Comparison of ENCODE assay signal across 8 cellular contexts in the genomic region with DNA sequence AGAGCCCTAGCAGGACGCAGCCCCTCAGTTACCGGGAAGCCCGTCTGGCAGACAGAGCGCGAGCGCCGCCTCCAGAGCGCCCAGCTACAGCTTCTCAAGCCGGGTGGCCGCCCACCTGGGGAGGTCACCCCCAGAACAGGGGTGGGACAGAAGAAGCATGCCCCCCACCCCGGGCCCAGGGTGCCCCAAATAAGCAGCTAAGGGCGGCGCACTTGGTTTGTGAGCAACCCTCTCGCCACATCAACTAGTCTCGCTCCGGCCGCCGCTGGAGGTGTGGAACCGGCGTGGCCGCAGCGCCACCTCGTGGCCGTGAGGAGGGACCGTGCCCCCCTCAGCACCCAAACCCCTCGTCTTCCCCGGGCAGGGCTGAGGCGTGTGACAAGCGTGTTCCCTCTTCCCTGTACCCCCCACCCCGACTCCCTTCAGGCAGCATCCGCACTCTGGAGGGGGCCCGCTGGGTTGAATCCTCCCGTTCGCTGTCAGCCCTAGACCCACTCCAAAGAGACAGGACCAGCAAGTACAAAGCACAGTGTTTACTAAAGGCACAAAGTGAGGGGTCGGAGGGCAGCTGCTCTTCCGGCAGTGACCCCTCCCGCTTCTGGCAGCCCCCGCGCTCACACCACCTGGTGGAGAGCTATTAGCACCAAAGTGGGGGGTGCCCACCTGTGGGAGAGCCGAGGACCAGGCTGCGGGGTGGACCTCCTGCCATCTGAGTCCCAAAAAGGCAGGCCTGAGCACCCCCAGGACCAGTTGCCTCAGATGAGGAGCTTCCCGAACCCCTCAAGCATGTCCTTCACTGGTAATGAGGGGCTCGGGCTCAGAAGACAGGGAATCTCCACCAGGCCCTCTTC. TPM values are rescaled to one million over a fixed set of nuclear protein-coding genes. Genes with fewer than 3 reads are reported as not detected.
A peak's percentile ranks its signal among the peaks of the same experiment; 100 is the strongest.
DNase-seq lines count a peak whose midpoint lies in the region; ATAC-seq and TF ChIP-seq lines count a peak whose summit lies in the region.

No MANE protein-coding gene starts in this region.

- POLR2A ChIA-PET in activated CD4-positive, alpha-beta T cell treated with anti-CD3 and anti-CD28 coated beads, Interleukin-2, amount 10 ng/mL, durations not matched to agents 7 days and 5 days (lab: Charles Lee): no interaction called here

- H3K4me3 ChIP-seq in coronary artery: peak overlapping the region; percentile 72
- H3K4me3 ChIP-seq in left lung: peak overlapping the region; percentile 27 to 36

- H3K36me3 Mint-ChIP-seq in activated CD4-positive, alpha-beta T cell treated with anti-CD3 and anti-CD28 coated beads, Interleukin-2, amount 10 ng/mL, durations not matched to agents 7 days and 5 days (ENCODE audit: low read depth): no peaks in the 10 kb centered on the region

- H3K9me3 ChIP-seq in left lung: no peaks in the 10 kb centered on the region

- ATAC-seq in HG02840 (IDR thresholded peaks at IDR 0.05; ENCODE audit: low FRiP score, unreplicated experiment) (peak; percentile 71), left lung (peak; percentile 84), HG03025 (IDR thresholded peaks at IDR 0.05; ENCODE audit: low FRiP score, unreplicated experiment) (no peak)

- peak overlapping the region; percentile 42 to 77 for H3K27ac ChIP-seq in coronary artery
- no peak overlapping the region for H3K27ac ChIP-seq in left lung

- H3K4me1 ChIP-seq in left lung: peaks cover 11 to 25% of the 10 kb centered on the region in 2 donors

- peaks cover 0 to 3% of the 10 kb centered on the region in 2 donors for H3K27me3 ChIP-seq in left lung

- peak; percentile 92 for TF ChIP-seq CTCF in GM12873 (IDR thresholded peaks at IDR 0.05; ENCODE audit: insufficient read depth, low read depth, low read length, missing control alignments)
- TF ChIP-seq CTCF in coronary artery (IDR thresholded peaks at IDR 0.05): peak; percentile 85
- TF ChIP-seq CTCF in left lung (IDR thresholded peaks at IDR 0.05): peak; percentile 87 to 92

- H3K36me3 ChIP-seq in left lung: peaks cover 0 to 49% of the 10 kb centered on the region in 2 donors

- intact Hi-C loops in left lung (cut with DNase I): loop anchor here (2.0 to 5.0 kb wide), 3 partner anchors 81 to 316 kb away; no protein-coding TSS in a partner anchor

- peak overlapping the region; percentile 40 for H3K4me3 Mint-ChIP-seq in activated CD4-positive, alpha-beta T cell treated with anti-CD3 and anti-CD28 coated beads, Interleukin-2, amount 10 ng/mL, durations not matched to agents 7 days and 5 days

- H3K27me3 Mint-ChIP-seq in activated CD4-positive, alpha-beta T cell treated with anti-CD3 and anti-CD28 coated beads, Interleukin-2, amount 10 ng/mL, durations not matched to agents 7 days and 5 days: no peaks in the 10 kb centered on the region

- DNase-seq in NCI-H226 (peak; percentile 45), coronary artery (ENCODE audit: low spot score) (peak; percentile 84), left lung (peak; percentile 82 to 96)
- peak; percentile 77 for DNase-seq in activated CD4-positive, alpha-beta T cell treated with anti-CD3 and anti-CD28 coated beads, Interleukin-2, amount 10 ng/mL, durations not matched to agents 7 days and 5 days
- peak; percentile 84 to 85 for DNase-seq in stimulated activated CD4-positive, alpha-beta T cell treated with anti-CD3 and anti-CD28 coated beads, Interleukin-2, amount 100 ng/mL, for 24 hours

- H3K4me1 Mint-ChIP-seq in activated CD4-positive, alpha-beta T cell treated with anti-CD3 and anti-CD28 coated beads, Interleukin-2, amount 10 ng/mL, durations not matched to agents 7 days and 5 days: peaks cover 12% of the 10 kb centered on the region

- CTCF ChIA-PET in activated CD4-positive, alpha-beta T cell treated with anti-CD3 and anti-CD28 coated beads, Interleukin-2, amount 10 ng/mL, durations not matched to agents 7 days and 5 days (lab: Charles Lee): interaction anchor here (0.6 to 2.7 kb wide), 20 partner anchors 9 to 565 kb away, joined by 3 to 17 read pairs (median 4); no protein-coding TSS in a partner anchor

- H3K9me3 Mint-ChIP-seq in activated CD4-positive, alpha-beta T cell treated with anti-CD3 and anti-CD28 coated beads, Interleukin-2, amount 10 ng/mL, durations not matched to agents 7 days and 5 days: no peaks in the 10 kb centered on the region

- peak overlapping the region; percentile 80 for H3K27ac Mint-ChIP-seq in activated CD4-positive, alpha-beta T cell treated with anti-CD3 and anti-CD28 coated beads, Interleukin-2, amount 10 ng/mL, durations not matched to agents 7 days and 5 days

RNA-seq across cellular contexts. Expression of gene MDFI, which starts 45.4 kb away (rescaled TPM):
- not detected for total RNA-seq in activated CD4-positive, alpha-beta T cell treated with anti-CD3 and anti-CD28 coated beads, Interleukin-2, amount 10 ng/mL, durations not matched to agents 7 days and 5 days
- total RNA-seq in left lung: 10 to 100 TPM; 25.9 to 45.9 TPM

RNA-seq across cellular contexts. Expression of gene TFEB, which starts 51.7 kb away (rescaled TPM):
- 10 to 100 TPM in 1 of 2 experiments, 1 to 10 TPM in 1; 9.7 to 12.5 TPM for total RNA-seq in activated CD4-positive, alpha-beta T cell treated with anti-CD3 and anti-CD28 coated beads, Interleukin-2, amount 10 ng/mL, durations not matched to agents 7 days and 5 days
- total RNA-seq in left lung: 10 to 100 TPM; 22.0 to 37.0 TPM

Comparison
In these comparisons a context has a peak if more than half of its experiments do, and no peak if none do; other contexts are left out.
1. H3K27ac ChIP-seq: peak in coronary artery (2 of 2); none in left lung (0 of 2).
2. RNA of gene MDFI, which starts 45.4 kb away (total RNA-seq): 25.9 to 45.9 TPM in left lung; not detected in activated CD4-positive, alpha-beta T cell treated with anti-CD3 and anti-CD28 coated beads, Interleukin-2, amount 10 ng/mL, durations not matched to agents 7 days and 5 days; every median in the first group is over 10 times any median in the second.
3. Peak in every context shown above with its lines, with median percentiles within 50 percentile points of each other: CTCF ChIP-seq and DNase-seq.